ENCODE assay signal across 1 cellular context in genomic region chr12:51430196-51430895, GRCh38.
A peak's percentile ranks its signal among the peaks of the same experiment; 100 is the strongest.
TF ChIP-seq lines count a peak whose summit lies in the region.

No MANE protein-coding gene starts in this region.

TF ChIP-seq in HepG2, 621 proteins besides CTCF, POLR2A, EP300 and RAD21:
- no peak for TF ChIP-seq FOXA1 (IDR thresholded peaks at IDR 0.05)
- peak; percentile 55; the same call in 1 of the 2 replicates for TF ChIP-seq FOXA1 (CRISPR knock-in tag; IDR thresholded peaks at IDR 0.05)
- TF ChIP-seq ZNF24 (IDR thresholded peaks at IDR 0.05): peak; percentile 85
- TF ChIP-seq HNRNPH1 (optimal IDR thresholded peaks at IDR 0.05; ENCODE audit: low read depth, low read length): no peak
- TF ChIP-seq FOXA3 (CRISPR knock-in tag; IDR thresholded peaks at IDR 0.05): peak; percentile 46
- TF ChIP-seq SNAPC2 (CRISPR knock-in tag; IDR thresholded peaks at IDR 0.05): no peak
- TF ChIP-seq ARID5B (CRISPR knock-in tag; IDR thresholded peaks at IDR 0.05): peak; percentile 46; the same call in 1 of the 2 replicates
- no peak for TF ChIP-seq RBAK (CRISPR knock-in tag; IDR thresholded peaks at IDR 0.05)
- peak; percentile 89 for TF ChIP-seq RARA (CRISPR knock-in tag; IDR thresholded peaks at IDR 0.05)
- no peak for TF ChIP-seq POLR2AphosphoS5 (IDR thresholded peaks at IDR 0.05; ENCODE audit: low read depth, low read length)
- TF ChIP-seq ZNF205 (CRISPR knock-in tag; IDR thresholded peaks at IDR 0.05): 0 out of 2 replicates have a peak, but pooled peaks have one; percentile 30
- no peak for TF ChIP-seq SOX13 (IDR thresholded peaks at IDR 0.05)
- peak in 1 of 2 experiments; percentile 52; a peak in 1 of 4 replicates for TF ChIP-seq SOX13 (CRISPR knock-in tag; conservative IDR thresholded peaks at IDR 0.05 in 1 of 2, IDR thresholded peaks at IDR 0.05 in 1 of 2)
- TF ChIP-seq FOSL2 (CRISPR knock-in tag; IDR thresholded peaks at IDR 0.05): 0 out of 2 replicates have a peak, but pooled peaks have one; percentile 32
- TF ChIP-seq ZNF232 (CRISPR knock-in tag; IDR thresholded peaks at IDR 0.05; ENCODE audit: borderline replicate concordance): peak; percentile 73; the same call in 1 of the 2 replicates
- no peak for TF ChIP-seq FOXP1 (IDR thresholded peaks at IDR 0.05)
- TF ChIP-seq FOXP1 (CRISPR knock-in tag; IDR thresholded peaks at IDR 0.05): 0 out of 2 replicates have a peak, but pooled peaks have one; percentile 16
- TF ChIP-seq HHEX (CRISPR knock-in tag; IDR thresholded peaks at IDR 0.05): peak; percentile 82
